ENCODE assay signal across 8 cellular contexts in the genomic region with DNA sequence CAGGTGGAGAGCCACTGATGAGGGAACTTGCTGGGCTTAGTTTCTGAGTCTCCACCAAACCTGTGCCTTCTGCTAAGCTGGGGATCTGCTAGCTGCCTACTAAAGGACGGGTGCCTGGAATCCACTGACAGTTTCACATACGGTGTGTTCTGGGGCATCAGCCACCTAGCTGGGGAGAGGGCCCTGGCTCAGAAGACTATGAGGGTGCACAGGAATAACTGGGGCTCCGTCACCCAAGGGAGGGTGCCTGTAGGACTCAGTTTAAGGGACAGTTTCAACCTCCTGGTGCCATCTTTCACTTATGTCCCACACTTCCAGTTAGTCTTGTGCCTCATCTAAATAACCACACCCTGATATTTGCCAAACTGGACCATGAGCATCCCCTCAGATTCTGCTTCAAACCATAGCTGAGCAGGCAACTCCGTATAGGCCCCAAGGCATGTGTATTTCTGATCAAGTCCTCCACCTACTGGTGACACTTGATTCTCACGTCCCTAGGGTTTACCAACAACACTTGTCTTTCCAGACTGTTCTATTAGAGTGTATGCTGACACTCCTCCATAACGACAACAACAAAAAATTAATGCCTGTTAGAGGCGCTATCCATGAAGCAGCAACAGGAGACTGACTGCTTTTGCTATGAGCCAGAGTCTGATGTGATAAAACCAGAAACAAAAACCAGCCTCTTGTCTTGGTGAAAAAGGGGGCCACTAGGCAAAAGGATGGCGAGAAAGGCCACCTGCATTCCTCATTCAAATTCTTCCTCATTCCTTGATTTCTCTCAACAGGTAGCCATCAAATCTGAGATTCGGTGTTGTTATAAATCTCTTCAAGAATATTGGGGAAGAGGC. TPM values are rescaled to one million over a fixed set of nuclear protein-coding genes. Genes with fewer than 3 reads are reported as not detected.
DNase-seq lines count a peak whose midpoint lies in the region; ATAC-seq and TF ChIP-seq lines count a peak whose summit lies in the region.

No MANE protein-coding gene starts in this region.

- H3K27me3 Mint-ChIP-seq in CD14-positive monocyte (ENCODE audit: low read depth in 3 of 3), result peaks cover 0 to 8% (median 4%) of the 10 kb centered on the region in 3 donors

- 51 to 60% methylated on average over 9 of the region's 9 CpGs for WGBS in lung, 2 donors
- 53 to 60% methylated on average over 9 of the region's 9 CpGs for WGBS in upper lobe of left lung, 2 donors

- no peaks in the 10 kb centered on the region for H3K36me3 ChIP-seq in lung (ENCODE audit: control insufficient read depth in 2 of 2, insufficient read depth in 2 of 2, low read length in 2 of 2)
- no peaks in the 10 kb centered on the region for H3K36me3 ChIP-seq in upper lobe of left lung

- TF ChIP-seq POLR2A in upper lobe of left lung (IDR thresholded peaks at IDR 0.05), result no peak

- H3K9me3 Mint-ChIP-seq in CD14-positive monocyte, result peaks cover 0 to 2% (median 0%) of the 10 kb centered on the region in 7 donors

- no peak for DNase-seq in CD14-positive monocyte (ENCODE audit: low spot score)
- peak; percentile 60 for DNase-seq in NCI-H1105 treated with DMSO at 0.1 percent for 48 hours (lab: John Stamatoyannopoulos, UW)
- DNase-seq in T follicular helper cell (ENCODE audit: low read depth), result peak; percentile 4
- DNase-seq in dermis microvascular lymphatic vessel endothelial cell (ENCODE audit: low read depth in 2 of 2), result peak; percentile 62 to 78
- no peak for DNase-seq in lung (ENCODE audit: low spot score)
- peak in 1 of 2 donors; percentile 27 for DNase-seq in upper lobe of left lung

- H3K27ac ChIP-seq in lung (ENCODE audit: low read depth in 1 of 2, low read length in 1 of 2) (no peak overlapping the region), upper lobe of left lung (no peak overlapping the region)

- H3K9me3 ChIP-seq in lung (ENCODE audit: control insufficient read depth in 2 of 2, insufficient read depth in 1 of 2, low read length in 1 of 2), result no peaks in the 10 kb centered on the region
- H3K9me3 ChIP-seq in upper lobe of left lung, result no peaks in the 10 kb centered on the region

- H3K4me3 Mint-ChIP-seq in CD14-positive monocyte, result no peak overlapping the region

- H3K27ac Mint-ChIP-seq in CD14-positive monocyte, result peak overlapping the region in 1 of 7 donors; percentile 13

- TF ChIP-seq CTCF in CD14-positive monocyte (IDR thresholded peaks at IDR 0.05), result peak; percentile 62
- peak; percentile 65 for TF ChIP-seq CTCF in lung (IDR thresholded peaks at IDR 0.05; ENCODE audit: control extremely low read depth, extremely low read depth)
- peak in 5 of 6 experiments; percentile 31 to 60 (median 53) for TF ChIP-seq CTCF in upper lobe of left lung (IDR thresholded peaks at IDR 0.05)

- no peak for TF ChIP-seq EP300 in upper lobe of left lung (IDR thresholded peaks at IDR 0.05)

- H3K27me3 ChIP-seq in lung (ENCODE audit: control insufficient read depth, insufficient read depth), result no peaks in the 10 kb centered on the region
- H3K27me3 ChIP-seq in upper lobe of left lung, result no peaks in the 10 kb centered on the region

- no peaks in the 10 kb centered on the region for H3K4me1 ChIP-seq in lung (ENCODE audit: control insufficient read depth in 2 of 2, insufficient read depth in 2 of 2, low read length in 2 of 2)
- H3K4me1 ChIP-seq in upper lobe of left lung, result no peaks in the 10 kb centered on the region

- intact Hi-C loops in CD14-positive monocyte (cut with micrococcal nuclease), result loop anchor here in 1 of 2 donors (5.0 kb wide), 1 partner anchor 526 kb away; no protein-coding TSS in a partner anchor

- H3K36me3 Mint-ChIP-seq in CD14-positive monocyte, result no peaks in the 10 kb centered on the region

- peak; percentile 64 for ATAC-seq in GM18519 (IDR thresholded peaks at IDR 0.05; ENCODE audit: low FRiP score, unreplicated experiment)
- ATAC-seq in lung (ENCODE audit: insufficient read depth, low FRiP score), result peak; percentile 47
- ATAC-seq in upper lobe of left lung (ENCODE audit: low FRiP score in 2 of 2), result peak; percentile 70 to 85
- no peak for ATAC-seq in HG03108 (IDR thresholded peaks at IDR 0.05; ENCODE audit: unreplicated experiment)

- H3K4me3 ChIP-seq in lung (no peak overlapping the region), upper lobe of left lung (no peak overlapping the region)

- H3K4me1 Mint-ChIP-seq in CD14-positive monocyte, result no peaks in the 10 kb centered on the region

RNA-seq across cellular contexts. Expression of a gene that starts 55.0 kb away (rescaled TPM):
- polyA plus RNA-seq in CD14-positive monocyte (1 to 10 TPM; 3.6 to 4.1 TPM), lung (10 to 100 TPM; 12.4 to 27.0 TPM)
- total RNA-seq in dermis microvascular lymphatic vessel endothelial cell (12.1 and 14.7 TPM in 2 replicates), lung (100 to 1,000 TPM in 1 of 2 donors, 10 to 100 TPM in 1; 26.0 to 106 TPM), upper lobe of left lung (10 to 100 TPM; 25.7 to 97.4 (median 41.0) TPM)

Comparison
In these comparisons a context has a peak if more than half of its experiments do, and no peak if none do; other contexts are left out.
1. DNase-seq: peak in NCI-H1105 treated with DMSO at 0.1 percent for 48 hours (single experiment), T follicular helper cell (single experiment) and dermis microvascular lymphatic vessel endothelial cell (2 of 2); none in CD14-positive monocyte (single experiment) and lung (single experiment).
2. Peak in every context shown above with its lines, with median percentiles within 50 percentile points of each other: CTCF ChIP-seq.